In the genomic region with DNA sequence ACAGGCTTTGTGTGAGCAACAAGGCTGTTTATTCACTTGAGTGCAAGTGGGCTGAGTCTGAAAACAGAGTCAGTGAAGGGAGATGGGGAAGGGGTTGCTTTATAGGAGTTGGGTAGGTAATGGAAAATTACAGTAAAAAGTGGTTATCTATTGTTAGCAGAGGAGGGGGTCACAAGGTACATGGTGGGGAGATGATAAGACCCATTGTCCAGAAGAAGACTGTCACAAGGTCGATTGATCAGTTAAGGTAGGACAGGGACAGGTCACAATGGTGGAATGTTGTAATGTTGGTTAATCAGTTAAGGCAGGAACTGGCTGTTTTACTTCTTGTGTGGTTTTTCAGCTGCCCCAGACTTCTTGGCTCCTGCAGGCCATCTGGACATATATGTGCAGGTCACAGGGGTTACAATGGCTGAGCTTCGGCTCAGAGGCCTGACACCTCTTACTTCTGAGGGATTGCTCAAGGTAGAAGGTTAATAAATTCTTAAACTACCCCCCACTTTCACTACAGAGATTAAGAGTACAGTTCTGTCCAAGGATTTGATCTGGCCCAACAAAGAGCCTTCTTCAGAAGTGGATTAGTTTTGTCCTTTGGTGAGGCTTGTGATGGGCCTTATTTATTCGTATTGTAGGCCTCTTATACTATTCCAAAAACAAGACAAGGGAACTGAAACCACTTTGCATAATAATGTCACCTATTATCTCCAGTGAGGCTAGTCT, we compare ENCODE assay signal across 18 cellular contexts. TPM values are rescaled to one million over a fixed set of nuclear protein-coding genes. Genes with fewer than 3 reads are reported as not detected.
DNase-seq lines count a peak whose midpoint lies in the region; ATAC-seq, FAIRE-seq and TF ChIP-seq lines count a peak whose summit lies in the region.
"Had no signal": no experiment of that assay in that cellular context is flagged by ENCODE, and none has a peak within 500 bp of the region (broad histone marks: within the 10 kb centered on the region; RNA-seq: fewer than 3 reads in every experiment).

No MANE protein-coding gene starts in this region.

- no peak overlapping the region for H2BK15ac ChIP-seq in mesendoderm (replicated peaks; ENCODE audit: low read depth)

- H4K8ac ChIP-seq in mesendoderm (ENCODE audit: low read depth, low read length) = no peak overlapping the region

- intact Hi-C loops in Panc1 (cut with micrococcal nuclease; ENCODE audit: unreplicated experiment) (no loop called here), right cardiac atrium (cut with DNase I) (no loop called here)

- H3K27me3 ChIP-seq in Panc1 (ENCODE audit: control insufficient read depth, insufficient read depth, low read length) = no peaks in the 10 kb centered on the region
- H3K27me3 ChIP-seq in mesendoderm (ENCODE audit: insufficient read depth, low read length, poor library complexity) = no peaks in the 10 kb centered on the region
- H3K27me3 ChIP-seq in right cardiac atrium (ENCODE audit: control insufficient read depth, insufficient read depth) = no peaks in the 10 kb centered on the region
- H3K27me3 ChIP-seq: BE2C, Peyer's patch had no signal

- DNase-seq in GM12891 (ENCODE audit: insufficient read length, low spot score) = no peak
- DNase-seq in Panc1 (ENCODE audit: low read depth, low spot score) = no peak
- peak; percentile 20 for DNase-seq in mesendoderm
- no peak for DNase-seq in right cardiac atrium
- DNase-seq: BE2C; CD4-positive, alpha-beta memory T cell; H7; NCI-H1092; NCI-H146; NCI-H2081; NCI-H510A; NCI-H774; Peyer's patch had no signal

- no peaks in the 10 kb centered on the region for H3K36me3 ChIP-seq in Panc1 (ENCODE audit: control insufficient read depth, insufficient read depth, low read length)
- no peaks in the 10 kb centered on the region for H3K36me3 ChIP-seq in mesendoderm (ENCODE audit: control insufficient read depth, insufficient read depth, low read length)
- H3K36me3 ChIP-seq: BE2C had no signal

- POLR2A ChIA-PET in Panc1 (lab: Charles Lee) = no interaction called here

- no peaks in the 10 kb centered on the region for H3K9me3 ChIP-seq in Panc1 (ENCODE audit: control insufficient read depth, insufficient read depth, low read depth, low read length)
- H3K9me3 ChIP-seq in right cardiac atrium (ENCODE audit: control insufficient read depth, low read length) = no peaks in the 10 kb centered on the region
- H3K9me3 ChIP-seq: BE2C, Peyer's patch had no signal

- ATAC-seq in GM18909 (IDR thresholded peaks at IDR 0.05; ENCODE audit: poor library complexity, unreplicated experiment) = peak; percentile 71
- ATAC-seq in Panc1 = no peak
- ATAC-seq in HG02870 (IDR thresholded peaks at IDR 0.05; ENCODE audit: unreplicated experiment) = no peak
- ATAC-seq in right cardiac atrium = no peak
- no peak for ATAC-seq in GM21737 (IDR thresholded peaks at IDR 0.05; ENCODE audit: unreplicated experiment)
- ATAC-seq: Right ventricle myocardium inferior had no signal

- H3K56ac ChIP-seq in mesendoderm (ENCODE audit: low read length) = no peak overlapping the region

- TSS peak; percentile 73 for BruUV-seq in Panc1 (replicated peaks; lab: Mats Ljungman, UMichigan)

- H3K9ac ChIP-seq in mesendoderm (ENCODE audit: low read length) = no peak overlapping the region
- H3K9ac ChIP-seq: KMS-11 had no signal

- H3K4me2 ChIP-seq in mesendoderm (ENCODE audit: low read length) = no peak overlapping the region
- H3K4me2 ChIP-seq: KMS-11 had no signal

- no peak for TF ChIP-seq POLR2A in GM12891 (IDR thresholded peaks at IDR 0.05; ENCODE audit: low read depth, low read length)

- H3K18ac ChIP-seq in mesendoderm (ENCODE audit: low read length) = no peak overlapping the region

- H3K4me3 ChIP-seq in Panc1 (ENCODE audit: low read depth in 2 of 2, low read length in 2 of 2) = no peak overlapping the region
- no peak overlapping the region for H3K4me3 ChIP-seq in mesendoderm (ENCODE audit: low read length)
- no peak overlapping the region for H3K4me3 ChIP-seq in right cardiac atrium (ENCODE audit: low read length)
- H3K4me3 ChIP-seq: Peyer's patch had no signal

- H3K23ac ChIP-seq in mesendoderm (ENCODE audit: low read length) = no peak overlapping the region

- H3K79me2 ChIP-seq in mesendoderm (ENCODE audit: control insufficient read depth, insufficient read depth, low read length) = no peaks in the 10 kb centered on the region

- FAIRE-seq in GM12891 (lab: Jason Lieb, UNC) = no peak

- CTCF ChIA-PET in Panc1 (lab: Charles Lee) = no interaction called here

- no peaks in the 10 kb centered on the region for H3K4me1 ChIP-seq in Panc1 (ENCODE audit: control insufficient read depth, insufficient read depth, low read length)
- H3K4me1 ChIP-seq in mesendoderm (ENCODE audit: control insufficient read depth, low read depth, low read length) = no peaks in the 10 kb centered on the region
- no peaks in the 10 kb centered on the region for H3K4me1 ChIP-seq in right cardiac atrium (ENCODE audit: control insufficient read depth, insufficient read depth, low read length)
- H3K4me1 ChIP-seq: BE2C had no signal

- no peak overlapping the region for H3K4ac ChIP-seq in mesendoderm (ENCODE audit: low read depth, low read length)

- in situ Hi-C loops in Panc1 (cut with HindIII; ENCODE audit: low pct_unique_long_range_greater_than_20kb, low sequenced_read_pairs) = no loop called here

- no CpG with 5 or more reads among the region's 3 CpGs for WGBS in mesendoderm (ENCODE audit: extremely low coverage, insufficient coverage, low lambda C conversion rate)
- WGBS in right cardiac atrium = 76% methylated on average over 3 of the region's 3 CpGs

- no peak overlapping the region for H2AK5ac ChIP-seq in mesendoderm (ENCODE audit: low read length)

- H3K27ac ChIP-seq in Panc1 (ENCODE audit: low read length) = no peak overlapping the region
- no peak overlapping the region for H3K27ac ChIP-seq in mesendoderm (ENCODE audit: low read depth, low read length)
- H3K27ac ChIP-seq in right cardiac atrium (ENCODE audit: low read length) = no peak overlapping the region
- H3K27ac ChIP-seq: KMS-11, Peyer's patch had no signal

- H4K5ac ChIP-seq in mesendoderm (ENCODE audit: low read length) = no peak overlapping the region

- H2BK5ac ChIP-seq in mesendoderm (ENCODE audit: low read length) = no peak overlapping the region

- H3K79me1 ChIP-seq in mesendoderm (ENCODE audit: low read length) = no peaks in the 10 kb centered on the region

- H2BK120ac ChIP-seq in mesendoderm (ENCODE audit: low read depth, low read length) = no peak overlapping the region

- TF ChIP-seq CTCF in Panc1 (IDR thresholded peaks at IDR 0.05) = no peak

TF ChIP-seq in GM12891, 5 proteins besides CTCF, POLR2A, EP300 and RAD21:
- TF ChIP-seq POU2F2 (IDR thresholded peaks at IDR 0.05; ENCODE audit: low read depth, low read length) (no peak), PAX5 (IDR thresholded peaks at IDR 0.05; ENCODE audit: insufficient read depth, low read length, severe bottlenecking) (no peak), SPI1 (IDR thresholded peaks at IDR 0.05; ENCODE audit: low read depth, low read length) (peak; percentile 74)
TF ChIP-seq in GM12891: peak in this region for 1.

RNA-seq across cellular contexts. Expression of a gene that starts 13.8 kb away (rescaled TPM):
- 20.2 TPM for polyA plus RNA-seq in GM12891 (2012; ENCODE audit: low read depth, missing spikeins)
- total RNA-seq in Panc1 (2021; ENCODE audit: unreplicated experiment) = 13.5 TPM
- polyA plus RNA-seq in Panc1 (2012; ENCODE audit: insufficient read length) = 26.6 TPM
- polyA plus RNA-seq in mesendoderm (2013, experiment 1 of 2) = 10.4 TPM
- 10.7 TPM for polyA plus RNA-seq in mesendoderm (2013, experiment 2 of 2)
- 10 to 100 TPM; 19.9 to 27.9 (median 26.0) TPM for total RNA-seq in right cardiac atrium
- 52.7 TPM for polyA plus RNA-seq in right cardiac atrium

RNA-seq across cellular contexts. Expression of a gene that starts 49.0 kb away (rescaled TPM):
- polyA plus RNA-seq in GM12891 (2012; ENCODE audit: low read depth, missing spikeins) = 12.0 TPM
- total RNA-seq in Panc1 (2021; ENCODE audit: unreplicated experiment) = 8.0 TPM
- polyA plus RNA-seq in Panc1 (2012; ENCODE audit: insufficient read length) = 5.2 TPM
- 14.9 TPM for polyA plus RNA-seq in mesendoderm (2013, experiment 1 of 2)
- 14.1 TPM for polyA plus RNA-seq in mesendoderm (2013, experiment 2 of 2)
- 10 to 100 TPM; 15.5 to 23.6 (median 20.5) TPM for total RNA-seq in right cardiac atrium
- 44.2 TPM for polyA plus RNA-seq in right cardiac atrium
